Comparison of ENCODE assay signal across 11 cellular contexts in the genomic region with DNA sequence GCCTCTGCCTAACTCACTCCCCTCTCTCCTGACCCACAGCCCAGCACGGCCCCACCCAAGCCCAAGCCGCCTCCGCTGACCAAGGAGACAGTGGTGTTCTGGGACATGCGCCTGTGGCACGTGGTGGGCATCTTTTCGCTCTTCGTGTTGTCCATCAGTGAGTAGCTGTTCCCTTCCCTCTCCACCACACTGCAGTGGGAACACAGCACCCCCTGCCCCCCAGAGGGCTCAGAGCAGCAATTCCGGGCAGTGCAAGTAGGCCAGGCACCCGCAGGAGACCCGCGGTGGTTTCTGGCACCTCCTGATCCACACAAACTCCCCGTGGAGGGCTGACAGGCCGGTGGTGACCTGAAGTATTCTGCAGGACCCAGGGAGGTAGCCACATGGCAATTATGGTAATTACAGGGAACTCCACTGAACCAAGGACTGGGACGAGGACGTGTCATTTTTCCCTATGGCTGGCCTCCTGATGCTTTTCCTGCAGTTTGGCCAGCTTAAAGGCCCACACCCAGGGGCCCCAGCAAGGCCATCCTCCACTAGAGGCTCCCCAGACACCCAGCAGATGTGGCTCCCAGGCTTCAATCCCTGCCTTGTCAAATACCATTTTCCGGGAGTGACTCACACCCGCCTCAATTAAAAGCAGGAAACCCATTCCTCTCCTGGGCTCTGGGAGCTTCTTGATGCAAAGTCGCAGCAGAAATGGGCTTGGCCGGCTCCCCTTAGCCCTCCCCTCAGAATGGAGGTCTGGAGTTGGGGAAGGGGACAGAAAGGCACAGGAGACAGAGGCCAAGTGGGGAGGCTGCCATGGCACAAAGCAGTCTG. TPM values are rescaled to one million over a fixed set of nuclear protein-coding genes. Genes with fewer than 3 reads are reported as not detected.
DNase-seq lines count a peak whose midpoint lies in the region; ATAC-seq and TF ChIP-seq lines count a peak whose summit lies in the region.
"Had no signal": no experiment of that assay in that cellular context is flagged by ENCODE, and none has a peak within 500 bp of the region (broad histone marks: within the 10 kb centered on the region; RNA-seq: fewer than 3 reads in every experiment).

No MANE protein-coding gene starts in this region.

- H3K27me3 Mint-ChIP-seq in natural killer cell treated with Interleukin-12 subunit alpha and Interleukin-12 subunit beta and Interleukin-15 and Interleukin-18, amount 100 ng/mL, for 72 hours: peaks cover 9 to 10% of the 10 kb centered on the region in 2 donors
- H3K27me3 Mint-ChIP-seq in natural killer cell (ENCODE audit: low read depth in 2 of 2): peaks cover 8 to 11% of the 10 kb centered on the region in 2 donors

- POLR2A ChIA-PET in RWPE1 (lab: Yijun Ruan, JAX; ENCODE audit: low non-redundant PET): no interaction called here

- no peaks in the 10 kb centered on the region for H3K36me3 Mint-ChIP-seq in natural killer cell treated with Interleukin-12 subunit alpha and Interleukin-12 subunit beta and Interleukin-15 and Interleukin-18, amount 100 ng/mL, for 72 hours
- no peaks in the 10 kb centered on the region for H3K36me3 Mint-ChIP-seq in natural killer cell
- H3K36me3 Mint-ChIP-seq: memory B cell had no signal

- no peaks in the 10 kb centered on the region for H3K9me3 Mint-ChIP-seq in natural killer cell treated with Interleukin-12 subunit alpha and Interleukin-12 subunit beta and Interleukin-15 and Interleukin-18, amount 100 ng/mL, for 72 hours
- no peaks in the 10 kb centered on the region for H3K9me3 Mint-ChIP-seq in natural killer cell
- H3K9me3 Mint-ChIP-seq: effector memory CD8-positive, alpha-beta T cell; memory B cell had no signal

- H3K4me3 Mint-ChIP-seq in natural killer cell treated with Interleukin-12 subunit alpha and Interleukin-12 subunit beta and Interleukin-15 and Interleukin-18, amount 100 ng/mL, for 72 hours: no peak overlapping the region
- no peak overlapping the region for H3K4me3 Mint-ChIP-seq in natural killer cell
- H3K4me3 Mint-ChIP-seq: effector memory CD8-positive, alpha-beta T cell; memory B cell had no signal

- no peaks in the 10 kb centered on the region for H3K4me1 Mint-ChIP-seq in natural killer cell treated with Interleukin-12 subunit alpha and Interleukin-12 subunit beta and Interleukin-15 and Interleukin-18, amount 100 ng/mL, for 72 hours (ENCODE audit: low read depth in 2 of 2)
- peaks cover 0 to 8% of the 10 kb centered on the region in 2 donors for H3K4me1 Mint-ChIP-seq in natural killer cell

- peak; percentile 20 for DNase-seq in natural killer cell treated with Interleukin-12 subunit alpha and Interleukin-12 subunit beta and Interleukin-15 and Interleukin-18, amount 100 ng/mL, for 72 hours (ENCODE audit: low spot score)
- DNase-seq in natural killer cell: no peak
- DNase-seq in RWPE1 (ENCODE audit: low spot score): peak; percentile 26
- peak; percentile 62 for DNase-seq in hepatic stellate cell (ENCODE audit: low spot score)
- DNase-seq in HuH-7.5 (ENCODE audit: low spot score): no peak
- no peak for DNase-seq in medulla oblongata (ENCODE audit: extremely low spot score)
- no peak for DNase-seq in activated gamma-delta T cell treated with Interleukin-2 at 50 U/mL for 16 hours

- ATAC-seq in natural killer cell treated with Interleukin-12 subunit alpha and Interleukin-12 subunit beta and Interleukin-15 and Interleukin-18, amount 100 ng/mL, for 72 hours: no peak
- no peak for ATAC-seq in natural killer cell
- ATAC-seq in GM19395 (IDR thresholded peaks at IDR 0.05; ENCODE audit: unreplicated experiment): no peak

- H3K27ac Mint-ChIP-seq in natural killer cell treated with Interleukin-12 subunit alpha and Interleukin-12 subunit beta and Interleukin-15 and Interleukin-18, amount 100 ng/mL, for 72 hours: no peak overlapping the region
- no peak overlapping the region for H3K27ac Mint-ChIP-seq in natural killer cell
- H3K27ac Mint-ChIP-seq: effector memory CD8-positive, alpha-beta T cell; memory B cell had no signal

- intact Hi-C loops in natural killer cell (cut with micrococcal nuclease): loop anchor here (1.0 to 2.0 kb wide), 4 partner anchors 189 to 770 kb away; no protein-coding TSS in a partner anchor

- TF ChIP-seq CTCF in natural killer cell (IDR thresholded peaks at IDR 0.05): no peak
- TF ChIP-seq CTCF in RWPE1 (conservative IDR thresholded peaks at IDR 0.05; ENCODE audit: low read depth): no peak

- CTCF ChIA-PET in RWPE1 (lab: Yijun Ruan, JAX): interaction anchor here (0.5 to 1.6 kb wide), 12 partner anchors 24 to 1518 kb away, joined by 3 to 7 read pairs (median 4); no protein-coding TSS in a partner anchor

- H3K27ac ChIP-seq in RWPE1: no peak overlapping the region
- H3K27ac ChIP-seq: suprapubic skin had no signal

RNA-seq across cellular contexts. Expression of a gene that starts 4.8 kb away (rescaled TPM):
- not detected for total RNA-seq in natural killer cell treated with Interleukin-12 subunit alpha and Interleukin-12 subunit beta and Interleukin-15 and Interleukin-18, amount 100 ng/mL, for 72 hours
- not detected for total RNA-seq in natural killer cell

RNA-seq across cellular contexts. Expression of a gene that starts 11.7 kb away (rescaled TPM):
- total RNA-seq in natural killer cell treated with Interleukin-12 subunit alpha and Interleukin-12 subunit beta and Interleukin-15 and Interleukin-18, amount 100 ng/mL, for 72 hours: not detected
- under 1 TPM in 1 of 3 donors, not detected in 2; 0.16 TPM for total RNA-seq in natural killer cell
- total RNA-seq: suprapubic skin had no signal

RNA-seq across cellular contexts. Expression of a gene that starts 12.5 kb away (rescaled TPM):
- under 1 TPM in 1 of 2 donors, not detected in 1; 0.11 TPM for total RNA-seq in natural killer cell treated with Interleukin-12 subunit alpha and Interleukin-12 subunit beta and Interleukin-15 and Interleukin-18, amount 100 ng/mL, for 72 hours
- total RNA-seq in natural killer cell: 1 to 10 TPM in 1 of 3 donors, under 1 TPM in 2; 0.07 to 1.3 (median 0.70) TPM

Comparison
In these comparisons a context has a peak if more than half of its experiments do, and no peak if none do; other contexts are left out.
1. DNase-seq: peak in natural killer cell treated with Interleukin-12 subunit alpha and Interleukin-12 subunit beta and Interleukin-15 and Interleukin-18, amount 100 ng/mL, for 72 hours (single experiment), RWPE1 (single experiment) and hepatic stellate cell (single experiment); none in natural killer cell (single experiment), HuH-7.5 (single experiment), medulla oblongata (single experiment) and activated gamma-delta T cell treated with Interleukin-2 at 50 U/mL for 16 hours (single experiment).